Comparison of ENCODE assay signal across 8 cellular contexts in the genomic region with DNA sequence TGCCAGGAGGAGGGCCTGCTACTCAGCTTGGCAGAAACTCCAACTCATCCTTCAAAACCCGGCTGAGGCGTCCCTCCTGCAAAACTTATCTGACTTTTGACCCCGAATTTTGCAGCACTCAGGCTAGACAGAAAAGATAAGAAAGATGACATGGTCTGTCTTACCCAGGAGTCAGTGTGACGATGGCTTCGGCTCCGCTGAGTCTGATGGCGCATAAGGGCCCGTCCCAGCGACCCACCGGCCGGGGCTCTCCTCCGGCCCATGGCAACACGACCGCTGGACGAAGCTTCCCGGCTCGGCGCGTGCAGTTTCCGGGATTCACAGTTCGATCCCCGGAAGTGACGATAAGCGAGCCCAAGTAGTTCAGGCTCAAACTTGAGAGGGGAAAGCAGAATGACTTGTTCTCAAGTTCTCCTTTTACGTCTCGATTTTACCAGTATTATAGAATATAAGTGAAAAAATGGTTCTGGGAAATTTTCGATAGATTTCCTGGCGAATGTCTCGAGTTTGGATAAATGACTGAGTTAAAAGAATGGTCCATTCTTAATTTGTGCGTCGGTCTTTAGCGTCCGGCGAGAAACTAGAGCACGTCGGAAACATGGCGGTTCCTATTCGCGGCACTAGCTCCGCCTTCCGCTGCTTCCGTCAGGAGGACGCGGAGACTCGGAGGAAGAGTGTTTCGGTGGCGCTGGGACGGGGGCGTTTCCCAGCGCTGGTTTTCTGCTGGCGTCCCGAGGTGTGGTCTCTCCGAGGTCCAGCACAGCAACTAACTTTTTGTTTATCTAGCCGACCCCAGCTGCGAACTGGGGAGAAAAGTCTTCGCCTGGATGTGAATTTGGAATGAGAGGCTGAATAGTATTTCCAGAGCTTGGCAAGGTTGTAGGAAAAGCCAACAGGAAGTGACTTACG. TPM values are rescaled to one million over a fixed set of nuclear protein-coding genes. Genes with fewer than 3 reads are reported as not detected.
A peak's percentile ranks its signal among the peaks of the same experiment; 100 is the strongest.
DNase-seq lines count a peak whose midpoint lies in the region; ATAC-seq and TF ChIP-seq lines count a peak whose summit lies in the region.

A gene (minus strand): TSS at position 292 of the 909 bp plus-strand sequence. CDS start 29 bp downstream, at position 263.

- peak within 1 kb of the TSS; percentile 16 for H3K9ac ChIP-seq in rectal smooth muscle tissue (ENCODE audit: low read length)

- H3K9me3 ChIP-seq in aorta (ENCODE audit: control insufficient read depth, low read length): no peaks in the 10 kb centered on the region

- no peak for TF ChIP-seq CTCF in astrocyte of the cerebellum (IDR thresholded peaks at IDR 0.05; ENCODE audit: low read depth, low read length, missing control alignments)

- DNase-seq in NCI-H2029 treated with DMSO at 0.1 percent for 48 hours (lab: John Stamatoyannopoulos, UW) (peak; percentile 99), T-helper 9 cell (peak; percentile 80), astrocyte of the cerebellum (ENCODE audit: low read depth) (peak; percentile 93), hepatic stellate cell (ENCODE audit: low spot score) (peak; percentile 88), aorta (peak; percentile 96)

- peak within 1 kb of the TSS; percentile 94 for H3K27ac ChIP-seq in rectal smooth muscle tissue (ENCODE audit: low read depth, low read length)
- peak within 1 kb of the TSS; percentile 50 to 93 for H3K27ac ChIP-seq in aorta (ENCODE audit: low read depth in 1 of 2, low read length in 2 of 2)

- peak; percentile 76 for TF ChIP-seq POLR2A in GM18505 (IDR thresholded peaks at IDR 0.05; ENCODE audit: borderline replicate concordance, extremely low read depth, insufficient read depth, insufficient read length)

- no peaks in the 10 kb centered on the region for H3K27me3 ChIP-seq in rectal smooth muscle tissue (ENCODE audit: control insufficient read depth, insufficient read depth, low read length)
- no peaks in the 10 kb centered on the region for H3K27me3 ChIP-seq in aorta (ENCODE audit: control insufficient read depth in 1 of 2, insufficient read depth in 2 of 2, low read length in 1 of 2)

- H3K4me1 ChIP-seq in rectal smooth muscle tissue (ENCODE audit: control insufficient read depth, insufficient read depth, low read length) (peaks cover 5% of the 10 kb centered on the region), aorta (ENCODE audit: control insufficient read depth in 1 of 2, insufficient read depth in 2 of 2, low read length in 2 of 2) (no peaks in the 10 kb centered on the region)

- H3K4me3 ChIP-seq in astrocyte of the cerebellum (ENCODE audit: low read depth, low read length) (peak within 1 kb of the TSS; percentile 87), rectal smooth muscle tissue (ENCODE audit: low read length) (peak within 1 kb of the TSS; percentile 89), aorta (ENCODE audit: low read length in 2 of 2) (peak within 1 kb of the TSS; percentile 95 to 99)

- intact Hi-C loops in aorta (cut with DNase I): loop anchor here in 1 of 2 donors (10.0 kb wide), 1 partner anchor 853 kb away; no protein-coding TSS in a partner anchor

- ATAC-seq in GM18505 (IDR thresholded peaks at IDR 0.05; ENCODE audit: unreplicated experiment) (peak; percentile 92), HG02973 (IDR thresholded peaks at IDR 0.05; ENCODE audit: unreplicated experiment) (peak; percentile 78), aorta (ENCODE audit: low FRiP score) (peak; percentile 98)

- WGBS in aorta, 2 donors: 0% methylated on average over 57 of the region's 57 CpGs

- in situ Hi-C loops in astrocyte of the cerebellum (cut with HindIII; ENCODE audit: low sequenced_read_pairs): loop anchor here (5.0 kb wide), 1 partner anchor 440 kb away; no protein-coding TSS in a partner anchor

- H3K36me3 ChIP-seq in rectal smooth muscle tissue (ENCODE audit: control insufficient read depth, insufficient read depth, low read length) (no peaks in the 10 kb centered on the region), aorta (ENCODE audit: control insufficient read depth in 1 of 2, insufficient read depth in 2 of 2, low read length in 1 of 2) (no peaks in the 10 kb centered on the region)

RNA-seq across cellular contexts. Expression of the gene that starts here (rescaled TPM):
- 10 to 100 TPM; 27.2 to 31.3 TPM for total RNA-seq in aorta
- polyA plus RNA-seq in aorta: 10 to 100 TPM in 1 of 2 donors, 1 to 10 TPM in 1; 8.8 to 22.6 TPM

Comparison
In these comparisons a context has a peak if more than half of its experiments do, and no peak if none do; other contexts are left out.
1. Peak in every context shown above with its lines: DNase-seq, ATAC-seq, H3K4me3 ChIP-seq and H3K27ac ChIP-seq.